In the genomic region with DNA sequence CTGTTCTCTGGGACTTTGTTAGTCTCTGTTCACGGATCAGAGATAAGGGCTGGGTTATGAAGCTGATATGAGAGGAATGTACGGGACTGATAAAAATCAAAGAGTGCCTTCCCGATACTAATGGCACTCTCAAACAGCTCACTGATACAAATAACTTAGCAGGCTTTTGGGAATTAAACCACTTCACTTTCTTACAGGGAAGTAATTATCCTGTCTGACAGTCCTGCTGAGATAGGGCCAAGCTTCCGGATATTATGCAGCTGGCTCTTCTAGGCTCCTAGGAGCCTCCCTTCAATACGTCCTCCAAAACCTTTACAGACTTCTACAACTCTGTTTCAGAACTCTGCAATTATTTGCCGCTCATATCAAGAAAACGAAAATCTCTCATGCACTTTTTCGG, we compare ENCODE assay signal across 25 cellular contexts.
"Had no signal": no experiment of that assay in that cellular context is flagged by ENCODE, and none has a peak within 500 bp of the region (broad histone marks: within the 10 kb centered on the region; RNA-seq: fewer than 3 reads in every experiment).

No MANE protein-coding gene starts in this region.

- DNase-seq: dorsolateral prefrontal cortex; effector CD4-positive, alpha-beta T cell; foreskin fibroblast; gastrocnemius medialis; head of caudate nucleus; kidney; natural killer cell; pancreas; retina; right lobe of liver; small intestine; stimulated activated CD4-positive, alpha-beta T cell treated with anti-CD3 and anti-CD28 coated beads, Interleukin-15, amount 100 ng/mL, for 24 hours; stimulated activated CD4-positive, alpha-beta T cell treated with anti-CD3 and anti-CD28 coated beads, Interleukin-2, amount 100 ng/mL, for 48 hours; stimulated activated naive B cell treated with anti-CD40 and anti-IgM and Interleukin-4, amounts not matched to agents 10 μg/mL and 1 μg/mL and 100 μg/mL, for 72 hours; upper lobe of left lung had no signal

- H3K36me3 ChIP-seq: gastrocnemius medialis, neutrophil, pancreas, right lobe of liver, thoracic aorta, tibial nerve, upper lobe of left lung had no signal

- FAIRE-seq: colon, kidney, pancreas, small intestine, urothelium cell line had no signal

- H3K27me3 Mint-ChIP-seq: stimulated activated naive B cell treated with anti-CD40 and anti-IgM and Interleukin-4, amounts not matched to agents 10 μg/mL and 1 μg/mL and 100 μg/mL, for 72 hours; stimulated activated naive CD8-positive, alpha-beta T cell treated with anti-CD3 and anti-CD28 coated beads, Interleukin-15, Interleukin-2, amounts not matched to agents 100 ng/mL and 50 ng/mL, for 24 hours had no signal

- H3K9me3 ChIP-seq: gastrocnemius medialis, neutrophil, pancreas, right lobe of liver, thoracic aorta, tibial nerve, upper lobe of left lung had no signal

- H3K9me3 Mint-ChIP-seq: stimulated activated naive CD8-positive, alpha-beta T cell treated with anti-CD3 and anti-CD28 coated beads, Interleukin-15, Interleukin-2, amounts not matched to agents 100 ng/mL and 50 ng/mL, for 24 hours had no signal

- H3K36me3 Mint-ChIP-seq: memory B cell; natural killer cell; stimulated activated naive B cell treated with anti-CD40 and anti-IgM and Interleukin-4, amounts not matched to agents 10 μg/mL and 1 μg/mL and 100 μg/mL, for 72 hours had no signal

- H3K4me3 ChIP-seq: dorsolateral prefrontal cortex, gastrocnemius medialis, lung, pancreas, right lobe of liver, thoracic aorta, tibial nerve, upper lobe of left lung had no signal

- H3K4me1 Mint-ChIP-seq: memory B cell; natural killer cell; neural crest cell; stimulated activated naive B cell treated with anti-CD40 and anti-IgM and Interleukin-4, amounts not matched to agents 10 μg/mL and 1 μg/mL and 100 μg/mL, for 72 hours had no signal

- H3K27me3 ChIP-seq: gastrocnemius medialis, neutrophil, right lobe of liver, tibial nerve, upper lobe of left lung had no signal

- H3K4me3 Mint-ChIP-seq: memory B cell; natural killer cell; neural crest cell; stimulated activated naive B cell treated with anti-CD40 and anti-IgM and Interleukin-4, amounts not matched to agents 10 μg/mL and 1 μg/mL and 100 μg/mL, for 72 hours; stimulated activated naive CD8-positive, alpha-beta T cell treated with anti-CD3 and anti-CD28 coated beads, Interleukin-15, Interleukin-2, amounts not matched to agents 100 ng/mL and 50 ng/mL, for 24 hours had no signal

- H3K4me1 ChIP-seq: gastrocnemius medialis, pancreas, right lobe of liver, tibial nerve, upper lobe of left lung had no signal

- H3K27ac ChIP-seq: dorsolateral prefrontal cortex, epithelial cell of prostate, gastrocnemius medialis, neutrophil, pancreas, right lobe of liver, thoracic aorta, tibial nerve, upper lobe of left lung had no signal

- H3K27ac Mint-ChIP-seq: memory B cell; natural killer cell; stimulated activated naive B cell treated with anti-CD40 and anti-IgM and Interleukin-4, amounts not matched to agents 10 μg/mL and 1 μg/mL and 100 μg/mL, for 72 hours; stimulated activated naive CD8-positive, alpha-beta T cell treated with anti-CD3 and anti-CD28 coated beads, Interleukin-15, Interleukin-2, amounts not matched to agents 100 ng/mL and 50 ng/mL, for 24 hours had no signal
